In the genomic region with DNA sequence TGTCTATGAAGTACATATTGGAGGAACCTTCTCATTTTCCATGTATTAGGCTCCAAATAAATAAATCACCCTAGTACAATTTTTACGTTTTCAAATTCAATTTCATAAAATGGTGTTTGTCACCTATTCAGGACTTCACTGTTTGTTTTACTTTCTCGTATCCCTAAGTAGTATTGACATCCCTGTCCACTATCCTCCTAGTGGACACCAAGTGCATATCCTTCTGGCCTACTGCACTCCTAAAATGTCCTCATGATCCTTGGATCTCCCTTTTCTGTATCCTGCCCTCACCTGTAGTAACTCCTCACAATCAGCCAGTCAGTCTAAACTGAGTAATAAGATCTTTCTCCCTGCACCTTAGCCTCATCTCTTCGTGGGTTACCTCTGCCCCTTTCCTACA, we compare ENCODE assay signal across 2 cellular contexts.
TF ChIP-seq lines count a peak whose summit lies in the region.

No MANE protein-coding gene starts in this region.

TF ChIP-seq in GM23338, 12 proteins besides CTCF, POLR2A, EP300 and RAD21 (continues in another document):
- no peak for TF ChIP-seq ETS1 (IDR thresholded peaks at IDR 0.05)
- TF ChIP-seq NANOG (IDR thresholded peaks at IDR 0.05; ENCODE audit: borderline replicate concordance): no peak
- TF ChIP-seq CREB1 (CRISPR knock-in tag; IDR thresholded peaks at IDR 0.05; ENCODE audit: low read depth): no peak
- TF ChIP-seq POLR2AphosphoS5 (IDR thresholded peaks at IDR 0.05; ENCODE audit: low read depth): no peak
- TF ChIP-seq, protein P1, sequence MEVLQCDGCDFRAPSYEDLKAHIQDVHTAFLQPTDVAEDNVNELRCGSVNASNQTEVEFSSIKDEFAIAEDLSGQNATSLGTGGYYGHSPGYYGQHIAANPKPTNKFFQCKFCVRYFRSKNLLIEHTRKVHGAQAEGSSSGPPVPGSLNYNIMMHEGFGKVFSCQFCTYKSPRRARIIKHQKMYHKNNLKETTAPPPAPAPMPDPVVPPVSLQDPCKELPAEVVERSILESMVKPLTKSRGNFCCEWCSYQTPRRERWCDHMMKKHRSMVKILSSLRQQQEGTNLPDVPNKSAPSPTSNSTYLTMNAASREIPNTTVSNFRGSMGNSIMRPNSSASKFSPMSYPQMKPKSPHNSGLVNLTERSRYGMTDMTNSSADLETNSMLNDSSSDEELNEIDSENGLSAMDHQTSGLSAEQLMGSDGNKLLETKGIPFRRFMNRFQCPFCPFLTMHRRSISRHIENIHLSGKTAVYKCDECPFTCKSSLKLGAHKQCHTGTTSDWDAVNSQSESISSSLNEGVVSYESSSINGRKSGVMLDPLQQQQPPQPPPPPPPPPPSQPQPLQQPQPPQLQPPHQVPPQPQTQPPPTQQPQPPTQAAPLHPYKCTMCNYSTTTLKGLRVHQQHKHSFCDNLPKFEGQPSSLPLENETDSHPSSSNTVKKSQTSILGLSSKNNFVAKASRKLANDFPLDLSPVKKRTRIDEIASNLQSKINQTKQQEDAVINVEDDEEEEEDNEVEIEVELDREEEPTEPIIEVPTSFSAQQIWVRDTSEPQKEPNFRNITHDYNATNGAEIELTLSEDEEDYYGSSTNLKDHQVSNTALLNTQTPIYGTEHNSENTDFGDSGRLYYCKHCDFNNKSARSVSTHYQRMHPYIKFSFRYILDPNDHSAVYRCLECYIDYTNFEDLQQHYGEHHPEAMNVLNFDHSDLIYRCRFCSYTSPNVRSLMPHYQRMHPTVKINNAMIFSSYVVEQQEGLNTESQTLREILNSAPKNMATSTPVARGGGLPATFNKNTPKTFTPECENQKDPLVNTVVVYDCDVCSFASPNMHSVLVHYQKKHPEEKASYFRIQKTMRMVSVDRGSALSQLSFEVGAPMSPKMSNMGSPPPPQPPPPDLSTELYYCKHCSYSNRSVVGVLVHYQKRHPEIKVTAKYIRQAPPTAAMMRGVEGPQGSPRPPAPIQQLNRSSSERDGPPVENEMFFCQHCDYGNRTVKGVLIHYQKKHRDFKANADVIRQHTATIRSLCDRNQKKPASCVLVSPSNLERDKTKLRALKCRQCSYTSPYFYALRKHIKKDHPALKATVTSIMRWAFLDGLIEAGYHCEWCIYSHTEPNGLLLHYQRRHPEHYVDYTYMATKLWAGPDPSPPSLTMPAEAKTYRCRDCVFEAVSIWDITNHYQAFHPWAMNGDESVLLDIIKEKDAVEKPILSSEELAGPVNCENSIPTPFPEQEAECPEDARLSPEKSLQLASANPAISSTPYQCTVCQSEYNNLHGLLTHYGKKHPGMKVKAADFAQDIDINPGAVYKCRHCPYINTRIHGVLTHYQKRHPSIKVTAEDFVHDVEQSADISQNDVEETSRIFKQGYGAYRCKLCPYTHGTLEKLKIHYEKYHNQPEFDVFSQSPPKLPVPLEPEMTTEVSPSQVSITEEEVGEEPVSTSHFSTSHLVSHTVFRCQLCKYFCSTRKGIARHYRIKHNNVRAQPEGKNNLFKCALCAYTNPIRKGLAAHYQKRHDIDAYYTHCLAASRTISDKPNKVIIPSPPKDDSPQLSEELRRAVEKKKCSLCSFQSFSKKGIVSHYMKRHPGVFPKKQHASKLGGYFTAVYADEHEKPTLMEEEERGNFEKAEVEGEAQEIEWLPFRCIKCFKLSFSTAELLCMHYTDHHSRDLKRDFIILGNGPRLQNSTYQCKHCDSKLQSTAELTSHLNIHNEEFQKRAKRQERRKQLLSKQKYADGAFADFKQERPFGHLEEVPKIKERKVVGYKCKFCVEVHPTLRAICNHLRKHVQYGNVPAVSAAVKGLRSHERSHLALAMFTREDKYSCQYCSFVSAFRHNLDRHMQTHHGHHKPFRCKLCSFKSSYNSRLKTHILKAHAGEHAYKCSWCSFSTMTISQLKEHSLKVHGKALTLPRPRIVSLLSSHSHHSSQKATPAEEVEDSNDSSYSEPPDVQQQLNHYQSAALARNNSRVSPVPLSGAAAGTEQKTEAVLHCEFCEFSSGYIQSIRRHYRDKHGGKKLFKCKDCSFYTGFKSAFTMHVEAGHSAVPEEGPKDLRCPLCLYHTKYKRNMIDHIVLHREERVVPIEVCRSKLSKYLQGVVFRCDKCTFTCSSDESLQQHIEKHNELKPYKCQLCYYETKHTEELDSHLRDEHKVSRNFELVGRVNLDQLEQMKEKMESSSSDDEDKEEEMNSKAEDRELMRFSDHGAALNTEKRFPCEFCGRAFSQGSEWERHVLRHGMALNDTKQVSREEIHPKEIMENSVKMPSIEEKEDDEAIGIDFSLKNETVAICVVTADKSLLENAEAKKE (CRISPR knock-in tag; IDR thresholded peaks at IDR 0.05): no peak
- no peak for TF ChIP-seq ZNF331 (CRISPR knock-in tag; IDR thresholded peaks at IDR 0.05; ENCODE audit: low read depth)
- TF ChIP-seq REST (IDR thresholded peaks at IDR 0.05; ENCODE audit: unreplicated experiment): no peak
- no peak for TF ChIP-seq ZNF114 (CRISPR knock-in tag; IDR thresholded peaks at IDR 0.05)
- TF ChIP-seq JUNB (IDR thresholded peaks at IDR 0.05; ENCODE audit: unreplicated experiment): no peak
- TF ChIP-seq EZH2 (IDR thresholded peaks at IDR 0.05; ENCODE audit: low read depth, unreplicated experiment): no peak

TF ChIP-seq in H1, 55 proteins besides CTCF, POLR2A, EP300 and RAD21:
- TF ChIP-seq MAFK (IDR thresholded peaks at IDR 0.05; ENCODE audit: low read depth, low read length) (no peak), YY1 (IDR thresholded peaks at IDR 0.05; ENCODE audit: low read depth, low read length) (no peak), HDAC2 (IDR thresholded peaks at IDR 0.05; ENCODE audit: borderline replicate concordance in 1 of 2, low read depth in 2 of 2, low read length in 2 of 2) (no peak), GABPA (IDR thresholded peaks at IDR 0.05; ENCODE audit: borderline replicate concordance, insufficient read depth, low read length) (no peak), SIX5 (IDR thresholded peaks at IDR 0.05; ENCODE audit: low read depth, low read length) (no peak), JUN (IDR thresholded peaks at IDR 0.05; ENCODE audit: low read depth, low read length) (no peak), RFX5 (IDR thresholded peaks at IDR 0.05; ENCODE audit: borderline replicate concordance, low read depth, low read length) (no peak), ATF3 (IDR thresholded peaks at IDR 0.05; ENCODE audit: insufficient read depth, low read depth, low read length) (no peak), CBX8 (IDR thresholded peaks at IDR 0.05; ENCODE audit: borderline replicate concordance, low read depth, low read length) (no peak), RXRA (IDR thresholded peaks at IDR 0.05; ENCODE audit: insufficient read depth, low read depth, low read length) (no peak), KDM1A (IDR thresholded peaks at IDR 0.05; ENCODE audit: borderline replicate concordance, low read length) (no peak), PHF8 (conservative IDR thresholded peaks at IDR 0.05; ENCODE audit: low read depth, low read length) (no peak), NANOG (IDR thresholded peaks at IDR 0.05; ENCODE audit: insufficient read depth, low read depth, low read length, poor library complexity, severe bottlenecking) (no peak), CREB1 (IDR thresholded peaks at IDR 0.05) (no peak), KDM4A (IDR thresholded peaks at IDR 0.05; ENCODE audit: low read depth, low read length, severe bottlenecking) (no peak)
